Comparison of ENCODE assay signal across 8 cellular contexts in the genomic region with DNA sequence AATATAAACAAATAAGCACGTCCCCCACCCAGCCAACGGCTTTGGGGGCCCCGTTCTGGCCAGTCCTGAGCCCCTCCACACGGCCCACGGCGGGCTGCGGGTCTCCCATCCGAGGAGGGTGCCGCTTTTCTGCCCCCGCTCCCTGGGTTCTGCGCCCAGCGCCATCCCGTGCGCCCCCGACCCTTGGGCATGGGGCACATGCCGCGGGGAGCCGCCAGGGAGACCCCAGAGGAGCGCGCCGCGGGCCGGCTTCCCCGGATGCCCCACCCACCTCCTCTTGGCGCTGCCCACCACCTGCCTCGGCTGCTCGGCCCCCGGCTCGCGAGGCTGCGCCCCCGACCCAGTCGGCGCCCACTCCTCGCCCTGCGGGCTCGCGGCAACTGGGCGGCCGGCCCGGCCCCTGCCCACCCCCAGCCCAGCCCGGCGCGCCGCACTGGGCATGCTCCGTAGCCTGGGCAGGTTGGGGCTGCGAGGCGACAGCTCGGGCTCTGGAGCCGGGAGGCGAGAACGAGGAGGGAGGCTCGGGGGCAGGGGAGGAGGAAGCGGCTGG. TPM values are rescaled to one million over a fixed set of nuclear protein-coding genes. Genes with fewer than 3 reads are reported as not detected.
DNase-seq lines count a peak whose midpoint lies in the region; ATAC-seq and TF ChIP-seq lines count a peak whose summit lies in the region.

No MANE protein-coding gene starts in this region.

- TF ChIP-seq CTCF in AG10803 (conservative IDR thresholded peaks at IDR 0.05; ENCODE audit: low read length) (no peak), LNCaP clone FGC (IDR thresholded peaks at IDR 0.05; ENCODE audit: control insufficient read depth, extremely low read depth, insufficient read depth) (no peak), brain (conservative IDR thresholded peaks at IDR 0.05) (peak in 1 of 2 experiments; percentile 23)

- H3K4me3 ChIP-seq in AG10803 (ENCODE audit: low read length) = peak overlapping the region; percentile 93
- peak overlapping the region; percentile 67 for H3K4me3 ChIP-seq in LNCaP clone FGC (ENCODE audit: low read depth, low read length)

- DNase-seq in AG10803 (ENCODE audit: low read depth) (peak; percentile 50), LNCaP clone FGC (ENCODE audit: low read depth) (no peak), iPS-NIHi11 (ENCODE audit: low spot score) (peak; percentile 85), substantia nigra (lab: John Stamatoyannopoulos, UW) (peak in 20 of 49 donors; percentile 1 to 81 (median 20)), mesenteric fat pad (ENCODE audit: low spot score) (no peak)
- no peak for DNase-seq in activated naive CD4-positive, alpha-beta T cell (lab: John Stamatoyannopoulos, UW)

- H3K4me3 Mint-ChIP-seq in brain = peak overlapping the region; percentile 88 to 94 (median 90)

- H3K27ac ChIP-seq in substantia nigra (ENCODE audit: low read depth, low read length, poor library complexity, severe bottlenecking) = peak overlapping the region; percentile 35

- H3K9me3 Mint-ChIP-seq in brain = peaks cover 0 to 8% (median 0%) of the 10 kb centered on the region in 5 experiments

- no peaks in the 10 kb centered on the region for H3K36me3 Mint-ChIP-seq in brain

- H3K27ac Mint-ChIP-seq in brain = peak overlapping the region; percentile 92 to 100 (median 93)

- peaks cover 9% of the 10 kb centered on the region for H3K27me3 Mint-ChIP-seq in brain

- no peak for ATAC-seq in HG03175 (IDR thresholded peaks at IDR 0.05; ENCODE audit: unreplicated experiment)

- peaks cover 58% of the 10 kb centered on the region for H3K4me1 Mint-ChIP-seq in brain

RNA-seq across cellular contexts. Expression of gene PLCB4, which starts 0.6 kb away (rescaled TPM):
- polyA plus RNA-seq in brain (ENCODE audit: insufficient read depth, low read depth, low replicate concordance) = 7.5 TPM
- total RNA-seq in mesenteric fat pad = 5.3 TPM

Comparison
In these comparisons a context has a peak if more than half of its experiments do, and no peak if none do; other contexts are left out.
1. DNase-seq: peak in AG10803 (single experiment) and iPS-NIHi11 (single experiment); none in LNCaP clone FGC (single experiment), mesenteric fat pad (single experiment) and activated naive CD4-positive, alpha-beta T cell (0 of 4).